24 cellular contexts compared by ENCODE assay signal in genomic region chr1:6237093-6237492, GRCh38. TPM values are rescaled to one million over a fixed set of nuclear protein-coding genes. Genes with fewer than 3 reads are reported as not detected.
DNase-seq lines count a peak whose midpoint lies in the region; ATAC-seq and TF ChIP-seq lines count a peak whose summit lies in the region.
"Had no signal": no experiment of that assay in that cellular context is flagged by ENCODE, and none has a peak within 500 bp of the region (broad histone marks: within the 10 kb centered on the region; RNA-seq: fewer than 3 reads in every experiment).

No MANE protein-coding gene starts in this region.

- H3K9me3 ChIP-seq in H9 (ENCODE audit: control insufficient read depth, low read depth, low read length) (no peaks in the 10 kb centered on the region), hepatocyte (ENCODE audit: low read depth) (no peaks in the 10 kb centered on the region)
- H3K9me3 ChIP-seq: adrenal gland, gastrocnemius medialis, MG63, testis had no signal

- H3K23me2 ChIP-seq in H9 (ENCODE audit: insufficient read length, low read depth, low read length, poor library complexity, severe bottlenecking), result peaks cover 15% of the 10 kb centered on the region

- H2BK15ac ChIP-seq in H9 (ENCODE audit: low read depth, low read length), result no peak overlapping the region

- peaks cover 22% of the 10 kb centered on the region for H3K36me3 Mint-ChIP-seq in activated CD8-positive, alpha-beta T cell treated with anti-CD3 and anti-CD28 coated beads, Interleukin-2, amount 10 ng/mL, durations not matched to agents 7 days and 5 days (ENCODE audit: low read depth)
- peaks cover 24% of the 10 kb centered on the region for H3K36me3 Mint-ChIP-seq in activated CD8-positive, alpha-beta T cell treated with anti-CD3 and anti-CD28 coated beads for 36 hours (ENCODE audit: low read depth)
- H3K36me3 Mint-ChIP-seq in H9 (ENCODE audit: insufficient read depth in 1 of 3, low read depth in 3 of 3), result peaks cover 16 to 24% (median 21%) of the 10 kb centered on the region in 3 experiments; a peak in 6 of 7 replicates
- peaks cover 15% of the 10 kb centered on the region for H3K36me3 Mint-ChIP-seq in activated naive CD8-positive, alpha-beta T cell treated with anti-CD3 and anti-CD28 coated beads for 36 hours
- H3K36me3 Mint-ChIP-seq in natural killer cell, result no peaks in the 10 kb centered on the region
- H3K36me3 Mint-ChIP-seq in chondrocyte (ENCODE audit: low read depth), result peaks cover 8% of the 10 kb centered on the region

- no peak overlapping the region for H2BK20ac ChIP-seq in H9 (ENCODE audit: low read depth, low read length, poor library complexity, severe bottlenecking)

- H3K9me2 ChIP-seq in hepatocyte (replicated peaks; ENCODE audit: insufficient read depth), result no peaks in the 10 kb centered on the region

- peaks cover 27% of the 10 kb centered on the region for H3K27me3 Mint-ChIP-seq in activated CD8-positive, alpha-beta T cell treated with anti-CD3 and anti-CD28 coated beads, Interleukin-2, amount 10 ng/mL, durations not matched to agents 7 days and 5 days (ENCODE audit: low read depth)
- H3K27me3 Mint-ChIP-seq in activated CD8-positive, alpha-beta T cell treated with anti-CD3 and anti-CD28 coated beads for 36 hours, result peaks cover 27% of the 10 kb centered on the region
- H3K27me3 Mint-ChIP-seq in H9 (ENCODE audit: low read depth) (no peaks in the 10 kb centered on the region), natural killer cell (ENCODE audit: low read depth in 2 of 2) (peaks cover 17 to 23% of the 10 kb centered on the region in 2 donors), chondrocyte (ENCODE audit: low read depth) (peaks cover 22% of the 10 kb centered on the region)
- peaks cover 40% of the 10 kb centered on the region for H3K27me3 Mint-ChIP-seq in activated naive CD8-positive, alpha-beta T cell treated with anti-CD3 and anti-CD28 coated beads for 36 hours

- H2BK120ac ChIP-seq in H9 (ENCODE audit: low read depth, low read length, poor library complexity, severe bottlenecking), result no peak overlapping the region

- H3K4me3 ChIP-seq in hepatocyte, result no peak overlapping the region
- H3K4me3 ChIP-seq: adrenal gland, MG63 had no signal

- peaks cover 11% of the 10 kb centered on the region for H3K79me1 ChIP-seq in H9 (ENCODE audit: insufficient read depth, low read depth, low read length, poor library complexity, severe bottlenecking)

- H2BK12ac ChIP-seq in H9 (ENCODE audit: insufficient read length, low read depth, low read length), result no peak overlapping the region

- H3K27ac ChIP-seq in H9 (ENCODE audit: insufficient read length, low read depth, low read length), result no peak overlapping the region
- no peak overlapping the region for H3K27ac ChIP-seq in hepatocyte
- H3K27ac ChIP-seq: adrenal gland, dorsolateral prefrontal cortex, testis had no signal

- CTCF ChIA-PET in activated CD8-positive, alpha-beta T cell treated with anti-CD3 and anti-CD28 coated beads, Interleukin-2, amount 10 ng/mL, durations not matched to agents 7 days and 5 days (lab: Charles Lee), result interaction anchor here (1.2 to 4.9 kb wide), 4 partner anchors 9 to 111 kb away, joined by 3 to 35 read pairs (median 8); partner anchors contain the start of gene HES3
- CTCF ChIA-PET in activated CD8-positive, alpha-beta T cell treated with anti-CD3 and anti-CD28 coated beads for 36 hours (lab: Charles Lee), result interaction anchor here (1.2 to 4.9 kb wide), 4 partner anchors 10 to 168 kb away, joined by 3 to 32 read pairs (median 11); partner anchors contain the start of gene RNF207

- H4K91ac ChIP-seq in H9 (ENCODE audit: insufficient read length, low read depth, low read length), result no peak overlapping the region

- ATAC-seq in activated CD8-positive, alpha-beta T cell treated with anti-CD3 and anti-CD28 coated beads, Interleukin-2, amount 10 ng/mL, durations not matched to agents 7 days and 5 days, result no peak
- no peak for ATAC-seq in activated CD8-positive, alpha-beta T cell treated with anti-CD3 and anti-CD28 coated beads for 36 hours
- no peak for ATAC-seq in natural killer cell
- ATAC-seq: esophagus mucosa, gastrocnemius medialis, left colon, PC-3 had no signal

- peaks cover 31% of the 10 kb centered on the region for H3K4me1 Mint-ChIP-seq in activated CD8-positive, alpha-beta T cell treated with anti-CD3 and anti-CD28 coated beads, Interleukin-2, amount 10 ng/mL, durations not matched to agents 7 days and 5 days (ENCODE audit: low read depth)
- peaks cover 24% of the 10 kb centered on the region for H3K4me1 Mint-ChIP-seq in activated CD8-positive, alpha-beta T cell treated with anti-CD3 and anti-CD28 coated beads for 36 hours (ENCODE audit: low read depth)
- H3K4me1 Mint-ChIP-seq in H9 (peaks cover 45 to 56% of the 10 kb centered on the region in 2 experiments), natural killer cell (peaks cover 16 to 23% of the 10 kb centered on the region in 2 donors), chondrocyte (ENCODE audit: low read depth) (peaks cover 18% of the 10 kb centered on the region)
- peaks cover 20% of the 10 kb centered on the region for H3K4me1 Mint-ChIP-seq in activated naive CD8-positive, alpha-beta T cell treated with anti-CD3 and anti-CD28 coated beads for 36 hours

- H3K79me2 ChIP-seq in H9 (ENCODE audit: insufficient read depth, low read length) (peaks cover 6% of the 10 kb centered on the region; the same call in 1 of the 2 replicates), hepatocyte (peaks cover 24% of the 10 kb centered on the region)

- no peak overlapping the region for H4K5ac ChIP-seq in H9 (ENCODE audit: insufficient read length, low read depth, low read length)

- no peak for DNase-seq in activated CD8-positive, alpha-beta T cell treated with anti-CD3 and anti-CD28 coated beads, Interleukin-2, amount 10 ng/mL, durations not matched to agents 7 days and 5 days
- DNase-seq in activated CD8-positive, alpha-beta T cell treated with anti-CD3 and anti-CD28 coated beads for 36 hours, result no peak
- no peak for DNase-seq in H9
- no peak for DNase-seq in activated naive CD8-positive, alpha-beta T cell treated with anti-CD3 and anti-CD28 coated beads for 36 hours
- DNase-seq in natural killer cell, result no peak
- no peak for DNase-seq in hepatocyte (ENCODE audit: low spot score)
- DNase-seq in epidermal melanocyte (ENCODE audit: insufficient read length, low spot score), result no peak
- DNase-seq in chondrocyte (ENCODE audit: low spot score), result no peak
- DNase-seq: activated CD4-positive, CD25-positive, alpha-beta regulatory T cell; activated CD8-positive, alpha-beta memory T cell treated with anti-CD3 and anti-CD28 coated beads, Interleukin-2, amount 50 U/mL, for 48 hours; C1 segment of cervical spinal cord; dorsolateral prefrontal cortex; gastrocnemius medialis; HFFc6; MG63; NCI-H146; NCI-H82; PC-3; testis had no signal

- no peak overlapping the region for H3K4me2 ChIP-seq in H9 (ENCODE audit: insufficient read depth, insufficient read length, low read length)
- no peak overlapping the region for H3K4me2 ChIP-seq in hepatocyte

- no peak for TF ChIP-seq CTCF in activated CD8-positive, alpha-beta T cell treated with anti-CD3 and anti-CD28 coated beads for 36 hours (IDR thresholded peaks at IDR 0.05)
- no peak for TF ChIP-seq CTCF in H9 (conservative IDR thresholded peaks at IDR 0.05)
- TF ChIP-seq CTCF in natural killer cell (IDR thresholded peaks at IDR 0.05), result no peak
- no peak for TF ChIP-seq CTCF in hepatocyte (IDR thresholded peaks at IDR 0.05; ENCODE audit: poor library complexity)
- TF ChIP-seq CTCF in chondrocyte (IDR thresholded peaks at IDR 0.05), result no peak

- H4K20me1 ChIP-seq in H9 (ENCODE audit: control insufficient read depth, insufficient read depth, insufficient read length) (no peaks in the 10 kb centered on the region), hepatocyte (ENCODE audit: insufficient read depth, poor library complexity, severe bottlenecking) (no peaks in the 10 kb centered on the region)

- no peaks in the 10 kb centered on the region for H3K27me3 ChIP-seq in H9 (ENCODE audit: insufficient read depth, low read length)
- H3K27me3 ChIP-seq in hepatocyte, result peaks cover 31% of the 10 kb centered on the region
- H3K27me3 ChIP-seq: testis had no signal

- H3K9me3 Mint-ChIP-seq in activated CD8-positive, alpha-beta T cell treated with anti-CD3 and anti-CD28 coated beads, Interleukin-2, amount 10 ng/mL, durations not matched to agents 7 days and 5 days (ENCODE audit: insufficient read depth), result no peaks in the 10 kb centered on the region
- H3K9me3 Mint-ChIP-seq in activated CD8-positive, alpha-beta T cell treated with anti-CD3 and anti-CD28 coated beads for 36 hours, result no peaks in the 10 kb centered on the region
- H3K9me3 Mint-ChIP-seq in H9 (no peaks in the 10 kb centered on the region; a peak in 2 of 5 replicates), natural killer cell (no peaks in the 10 kb centered on the region), chondrocyte (ENCODE audit: low read depth) (no peaks in the 10 kb centered on the region)
- H3K9me3 Mint-ChIP-seq in activated naive CD8-positive, alpha-beta T cell treated with anti-CD3 and anti-CD28 coated beads for 36 hours, result no peaks in the 10 kb centered on the region
- H3K9me3 Mint-ChIP-seq: HFFc6 had no signal

- no peak overlapping the region for H3K14ac ChIP-seq in H9 (ENCODE audit: insufficient read depth, low read length)

- peak overlapping the region; percentile 34 for H3K4me3 Mint-ChIP-seq in activated CD8-positive, alpha-beta T cell treated with anti-CD3 and anti-CD28 coated beads, Interleukin-2, amount 10 ng/mL, durations not matched to agents 7 days and 5 days
- no peak overlapping the region for H3K4me3 Mint-ChIP-seq in activated CD8-positive, alpha-beta T cell treated with anti-CD3 and anti-CD28 coated beads for 36 hours
- peak overlapping the region; percentile 30 to 32; a peak in 2 of 5 replicates for H3K4me3 Mint-ChIP-seq in H9
- peak overlapping the region; percentile 22 for H3K4me3 Mint-ChIP-seq in activated naive CD8-positive, alpha-beta T cell treated with anti-CD3 and anti-CD28 coated beads for 36 hours
- H3K4me3 Mint-ChIP-seq in natural killer cell, result peak overlapping the region; percentile 45
- no peak overlapping the region for H3K4me3 Mint-ChIP-seq in chondrocyte (ENCODE audit: unreplicated experiment)
- H3K4me3 Mint-ChIP-seq: HFFc6 had no signal

- WGBS in H9 (ENCODE audit: extremely low coverage, insufficient read length, low lambda C conversion rate), result no CpG with 5 or more reads among the region's 4 CpGs
- WGBS in hepatocyte (ENCODE audit: low lambda C conversion rate, missing lambda C conversion rate), result 100% methylated on average over 4 of the region's 4 CpGs

- H2BK5ac ChIP-seq in H9 (ENCODE audit: insufficient read length, low read length), result no peak overlapping the region

- no peak overlapping the region for H3K9ac ChIP-seq in H9 (ENCODE audit: extremely low read depth, insufficient read length, low read length)

- POLR2A ChIA-PET in activated CD8-positive, alpha-beta T cell treated with anti-CD3 and anti-CD28 coated beads, Interleukin-2, amount 10 ng/mL, durations not matched to agents 7 days and 5 days (lab: Charles Lee), result no interaction called here
- POLR2A ChIA-PET in activated CD8-positive, alpha-beta T cell treated with anti-CD3 and anti-CD28 coated beads for 36 hours (lab: Charles Lee), result interaction anchor here (0.6 to 1.1 kb wide), 4 partner anchors 9 to 379 kb away, joined by 3 to 4 read pairs (median 3); no protein-coding TSS in a partner anchor

- H3K18ac ChIP-seq in H9 (ENCODE audit: insufficient read length, low read depth, low read length), result no peak overlapping the region

- H3K23ac ChIP-seq in H9 (ENCODE audit: insufficient read length, low read depth, low read length), result no peak overlapping the region

- H3K4ac ChIP-seq in H9 (ENCODE audit: low read depth, low read length), result no peak overlapping the region

- H3T11ph ChIP-seq in H9 (ENCODE audit: low read length), result no peak overlapping the region

- H2AFZ ChIP-seq in H9 (ENCODE audit: low read length), result no peak overlapping the region
- no peak overlapping the region for H2AFZ ChIP-seq in hepatocyte

- intact Hi-C loops in activated CD8-positive, alpha-beta T cell treated with anti-CD3 and anti-CD28 coated beads for 36 hours (cut with micrococcal nuclease), result no loop called here
- intact Hi-C loops in natural killer cell (cut with micrococcal nuclease), result no loop called here

- H2AK5ac ChIP-seq in H9 (ENCODE audit: insufficient read length, low read length), result no peak overlapping the region

- H3K4me1 ChIP-seq in H9 (ENCODE audit: insufficient read depth, low read length) (peaks cover 2% of the 10 kb centered on the region; the same call in 1 of the 2 replicates), hepatocyte (ENCODE audit: insufficient read depth) (peaks cover 24% of the 10 kb centered on the region)

- H3K56ac ChIP-seq in H9 (ENCODE audit: insufficient read length, low read depth, low read length), result no peak overlapping the region

- no peaks in the 10 kb centered on the region for H3K36me3 ChIP-seq in hepatocyte (replicated peaks; ENCODE audit: insufficient read depth, low read depth)

- H3K27ac Mint-ChIP-seq in activated CD8-positive, alpha-beta T cell treated with anti-CD3 and anti-CD28 coated beads, Interleukin-2, amount 10 ng/mL, durations not matched to agents 7 days and 5 days, result peak overlapping the region; percentile 52
- H3K27ac Mint-ChIP-seq in activated CD8-positive, alpha-beta T cell treated with anti-CD3 and anti-CD28 coated beads for 36 hours, result no peak overlapping the region
- H3K27ac Mint-ChIP-seq in H9, result no peak overlapping the region; a peak in 1 of 7 replicates
- H3K27ac Mint-ChIP-seq in activated naive CD8-positive, alpha-beta T cell treated with anti-CD3 and anti-CD28 coated beads for 36 hours, result no peak overlapping the region
- H3K27ac Mint-ChIP-seq in natural killer cell, result no peak overlapping the region
- no peak overlapping the region for H3K27ac Mint-ChIP-seq in chondrocyte (ENCODE audit: unreplicated experiment)
- H3K27ac Mint-ChIP-seq: HFFc6 had no signal

- H4K8ac ChIP-seq in H9 (replicated peaks; ENCODE audit: insufficient read length, low read depth, low read length), result no peak overlapping the region

RNA-seq across cellular contexts. Expression of gene ICMT, which starts 1.3 kb away (rescaled TPM):
- total RNA-seq in activated CD8-positive, alpha-beta T cell treated with anti-CD3 and anti-CD28 coated beads, Interleukin-2, amount 10 ng/mL, durations not matched to agents 7 days and 5 days, result 10 to 100 TPM; 67.9 to 68.7 TPM
- total RNA-seq in activated CD8-positive, alpha-beta T cell treated with anti-CD3 and anti-CD28 coated beads for 36 hours, result 10 to 100 TPM; 35.3 to 38.1 TPM
- total RNA-seq in H9 (2021) (107 and 114 TPM in 2 replicates), natural killer cell (10 to 100 TPM in 2 of 3 donors, 1 to 10 TPM in 1; 8.6 to 16.9 (median 15.6) TPM), hepatocyte (60.1 and 62.4 TPM in 2 replicates), chondrocyte (72.7 to 94.2 TPM (median 73.1 TPM) in 3 replicates)
- 10 to 100 TPM; 57.4 to 58.1 TPM for total RNA-seq in activated naive CD8-positive, alpha-beta T cell treated with anti-CD3 and anti-CD28 coated beads for 36 hours
- polyA plus RNA-seq in hepatocyte, result 32.2 and 40.3 TPM in 2 replicates

RNA-seq across cellular contexts. Expression of gene HES3, which starts 6.9 kb away (rescaled TPM):
- not detected for total RNA-seq in activated CD8-positive, alpha-beta T cell treated with anti-CD3 and anti-CD28 coated beads, Interleukin-2, amount 10 ng/mL, durations not matched to agents 7 days and 5 days
- not detected for total RNA-seq in activated CD8-positive, alpha-beta T cell treated with anti-CD3 and anti-CD28 coated beads for 36 hours
- total RNA-seq in H9 (2021) (89.9 and 93.4 TPM in 2 replicates), natural killer cell (not detected), hepatocyte (not detected in 2 replicates), chondrocyte (not detected in 3 replicates)
- total RNA-seq in activated naive CD8-positive, alpha-beta T cell treated with anti-CD3 and anti-CD28 coated beads for 36 hours, result not detected
- not detected in 2 replicates for polyA plus RNA-seq in hepatocyte
- total RNA-seq: A673; adrenal gland; dorsolateral prefrontal cortex; esophagus mucosa; gastrocnemius medialis; HFFc6; left colon; PC-3; T-helper 2 cell treated with Interferon-gamma antibody and Interleukin-4, amounts not matched to agents 100 ng/mL and 5 ng/mL, for 36 hours; testis had no signal
- polyA plus RNA-seq: adrenal gland had no signal

RNA-seq across cellular contexts. Expression of gene GPR153, which starts 23.8 kb away (rescaled TPM):
- 1 to 10 TPM in 1 of 2 experiments, under 1 TPM in 1; 0.99 to 1.0 TPM for total RNA-seq in activated CD8-positive, alpha-beta T cell treated with anti-CD3 and anti-CD28 coated beads, Interleukin-2, amount 10 ng/mL, durations not matched to agents 7 days and 5 days
- total RNA-seq in activated CD8-positive, alpha-beta T cell treated with anti-CD3 and anti-CD28 coated beads for 36 hours, result under 1 TPM; 0.34 to 0.41 TPM
- total RNA-seq in H9 (2021), result 8.9 and 9.6 TPM in 2 replicates
- total RNA-seq in activated naive CD8-positive, alpha-beta T cell treated with anti-CD3 and anti-CD28 coated beads for 36 hours, result under 1 TPM; 0.54 to 0.56 TPM
- 1 to 10 TPM; 8.5 to 9.7 (median 8.7) TPM for total RNA-seq in natural killer cell
- 6.9 and 9.1 TPM in 2 replicates for total RNA-seq in hepatocyte
- polyA plus RNA-seq in hepatocyte, result 7.1 and 13.5 TPM in 2 replicates
- total RNA-seq in chondrocyte, result 4.2 to 5.8 TPM (median 4.4 TPM) in 3 replicates

RNA-seq across cellular contexts. Expression of gene RNF207, which starts 31.2 kb away (rescaled TPM):
- 1 to 10 TPM; 1.6 to 2.0 TPM for total RNA-seq in activated CD8-positive, alpha-beta T cell treated with anti-CD3 and anti-CD28 coated beads, Interleukin-2, amount 10 ng/mL, durations not matched to agents 7 days and 5 days
- 1 to 10 TPM; 4.9 to 9.9 TPM for total RNA-seq in activated CD8-positive, alpha-beta T cell treated with anti-CD3 and anti-CD28 coated beads for 36 hours
- total RNA-seq in H9 (2021) (4.9 and 7.1 TPM in 2 replicates), natural killer cell (1 to 10 TPM; 2.1 to 5.5 (median 2.3) TPM), hepatocyte (14.7 and 29.3 TPM in 2 replicates), chondrocyte (15.6 to 19.9 TPM (median 17.9 TPM) in 3 replicates)
- total RNA-seq in activated naive CD8-positive, alpha-beta T cell treated with anti-CD3 and anti-CD28 coated beads for 36 hours, result 1 to 10 TPM; 5.0 to 6.2 TPM
- 28.3 and 30.9 TPM in 2 replicates for polyA plus RNA-seq in hepatocyte

RNA-seq across cellular contexts. Expression of gene RPL22, which starts 37.7 kb away (rescaled TPM):
- 100 to 1,000 TPM; 304 to 325 TPM for total RNA-seq in activated CD8-positive, alpha-beta T cell treated with anti-CD3 and anti-CD28 coated beads, Interleukin-2, amount 10 ng/mL, durations not matched to agents 7 days and 5 days
- 100 to 1,000 TPM; 372 to 473 TPM for total RNA-seq in activated CD8-positive, alpha-beta T cell treated with anti-CD3 and anti-CD28 coated beads for 36 hours
- total RNA-seq in H9 (2021) (547 and 582 TPM in 2 replicates), natural killer cell (100 to 1,000 TPM; 210 to 239 (median 228) TPM), hepatocyte (168 and 188 TPM in 2 replicates), chondrocyte (208 to 243 TPM (median 220 TPM) in 3 replicates)
- total RNA-seq in activated naive CD8-positive, alpha-beta T cell treated with anti-CD3 and anti-CD28 coated beads for 36 hours, result 100 to 1,000 TPM; 481 to 486 TPM
- polyA plus RNA-seq in hepatocyte, result 103 and 115 TPM in 2 replicates

Comparison
In these comparisons a context has a peak if more than half of its experiments do, and no peak if none do; other contexts are left out.
1. H3K4me3 Mint-ChIP-seq: peak in activated CD8-positive, alpha-beta T cell treated with anti-CD3 and anti-CD28 coated beads, Interleukin-2, amount 10 ng/mL, durations not matched to agents 7 days and 5 days (single experiment), H9 (2 of 2), activated naive CD8-positive, alpha-beta T cell treated with anti-CD3 and anti-CD28 coated beads for 36 hours (single experiment) and natural killer cell (single experiment); none in activated CD8-positive, alpha-beta T cell treated with anti-CD3 and anti-CD28 coated beads for 36 hours (single experiment) and chondrocyte (single experiment).
2. RNA of gene HES3, which starts 6.9 kb away (total RNA-seq): 89.9 to 93.4 TPM in H9; not detected in activated CD8-positive, alpha-beta T cell treated with anti-CD3 and anti-CD28 coated beads, Interleukin-2, amount 10 ng/mL, durations not matched to agents 7 days and 5 days, not detected in activated CD8-positive, alpha-beta T cell treated with anti-CD3 and anti-CD28 coated beads for 36 hours, not detected in activated naive CD8-positive, alpha-beta T cell treated with anti-CD3 and anti-CD28 coated beads for 36 hours, not detected in natural killer cell, not detected in hepatocyte and not detected in chondrocyte; every median in the first group is over 10 times any median in the second.